Comparison of ENCODE assay signal across 18 cellular contexts in genomic region chr3:33315826-33316225, GRCh38. TPM values are rescaled to one million over a fixed set of nuclear protein-coding genes. Genes with fewer than 3 reads are reported as not detected.
DNase-seq lines count a peak whose midpoint lies in the region; ATAC-seq, FAIRE-seq and TF ChIP-seq lines count a peak whose summit lies in the region.
"Had no signal": no experiment of that assay in that cellular context is flagged by ENCODE, and none has a peak within 500 bp of the region (broad histone marks: within the 10 kb centered on the region; RNA-seq: fewer than 3 reads in every experiment).

No MANE protein-coding gene starts in this region.

- TF ChIP-seq CTCF in mammary epithelial cell (conservative IDR thresholded peaks at IDR 0.05 in 1 of 2, IDR thresholded peaks at IDR 0.05 in 1 of 2; ENCODE audit: extremely low read depth in 1 of 2, insufficient read depth in 1 of 2, low read depth in 1 of 2, low read length in 2 of 2) (no peak), keratinocyte (optimal IDR thresholded peaks at IDR 0.05 in 1 of 3, IDR thresholded peaks at IDR 0.05 in 1 of 3, conservative IDR thresholded peaks at IDR 0.05 in 1 of 3; ENCODE audit: extremely low read depth in 1 of 3, insufficient read depth in 2 of 3, low read length in 3 of 3) (no peak)

- no peak for TF ChIP-seq RAD21 in Ishikawa (IDR thresholded peaks at IDR 0.05; ENCODE audit: low read depth)

- H3K4me1 ChIP-seq in mammary epithelial cell (ENCODE audit: insufficient read depth, low read length) (peaks cover 18% of the 10 kb centered on the region), keratinocyte (ENCODE audit: control insufficient read depth, extremely low read depth, insufficient read depth, low read length) (peaks cover 14% of the 10 kb centered on the region)
- H3K4me1 ChIP-seq: suprapubic skin had no signal

- H3K9me1 ChIP-seq in keratinocyte (ENCODE audit: control insufficient read depth, extremely low read depth, insufficient read depth, low read length) = no peaks in the 10 kb centered on the region

- no peaks in the 10 kb centered on the region for H4K20me1 ChIP-seq in mammary epithelial cell (ENCODE audit: insufficient read depth, low read length)
- H4K20me1 ChIP-seq in keratinocyte (ENCODE audit: control insufficient read depth, extremely low read depth, insufficient read depth, low read length) = no peaks in the 10 kb centered on the region

- POLR2A ChIA-PET in T-cell (lab: Charles Lee) = no interaction called here

- H3K36me3 Mint-ChIP-seq in T-cell = no peaks in the 10 kb centered on the region
- H3K36me3 Mint-ChIP-seq: activated naive CD8-positive, alpha-beta T cell treated with anti-CD3 and anti-CD28 coated beads, Interleukin-2, amount 10 ng/mL, durations not matched to agents 7 days and 5 days; IgD-negative memory B cell had no signal

- H3K9me3 ChIP-seq in mammary epithelial cell (replicated peaks; ENCODE audit: insufficient read depth, low read length) (no peaks in the 10 kb centered on the region), keratinocyte (ENCODE audit: control insufficient read depth, low read depth, low read length) (no peaks in the 10 kb centered on the region)

- H3K36me3 ChIP-seq in mammary epithelial cell (ENCODE audit: insufficient read depth, low read length) (no peaks in the 10 kb centered on the region), keratinocyte (ENCODE audit: control insufficient read depth in 2 of 2, extremely low read depth in 1 of 2, insufficient read depth in 2 of 2, low read length in 2 of 2) (peaks cover 0 to 9% of the 10 kb centered on the region in 2 experiments)
- H3K36me3 ChIP-seq: suprapubic skin had no signal

- H3K4me3 ChIP-seq in mammary epithelial cell (replicated peaks in 1 of 3; ENCODE audit: insufficient read depth in 1 of 3, low read depth in 2 of 3, low read length in 3 of 3) = no peak overlapping the region
- H3K4me3 ChIP-seq in keratinocyte (ENCODE audit: control insufficient read depth in 2 of 3, extremely low read depth in 1 of 3, insufficient read depth in 2 of 3, low read depth in 1 of 3, low read length in 3 of 3) = no peak overlapping the region
- H3K4me3 ChIP-seq: suprapubic skin had no signal

- H3K27ac ChIP-seq in mammary epithelial cell (ENCODE audit: insufficient read depth, low read depth, low read length) = peak overlapping the region; percentile 22
- no peak overlapping the region for H3K27ac ChIP-seq in keratinocyte (ENCODE audit: control insufficient read depth, insufficient read depth, low read length)
- H3K27ac ChIP-seq: suprapubic skin had no signal

- no peaks in the 10 kb centered on the region for H3K27me3 ChIP-seq in mammary epithelial cell (ENCODE audit: insufficient read depth, low read length)
- no peaks in the 10 kb centered on the region for H3K27me3 ChIP-seq in keratinocyte (ENCODE audit: control insufficient read depth, extremely low read depth, insufficient read depth, low read length)
- H3K27me3 ChIP-seq: suprapubic skin had no signal

- DNase-seq in AG08395 (ENCODE audit: low spot score) = peak; percentile 5
- DNase-seq in mammary epithelial cell = peak; percentile 45
- no peak for DNase-seq in keratinocyte (ENCODE audit: low read depth, low spot score)
- DNase-seq in activated T-cell treated with anti-CD3 and anti-CD28 coated beads, Interleukin-2, amount 50 U/mL, for 1 hour = no peak
- DNase-seq in T-cell = no peak
- DNase-seq in NCI-H345 treated with DMSO at 0.1 percent for 48 hours (lab: John Stamatoyannopoulos, UW; ENCODE audit: unreplicated experiment) = no peak
- DNase-seq: activated CD4-positive, CD25-positive, alpha-beta regulatory T cell treated with anti-CD3 and anti-CD28 coated beads, Interleukin-2, amount 50 U/mL, for 72 hours; activated CD8-positive, alpha-beta memory T cell treated with anti-CD3 and anti-CD28 coated beads, Interleukin-2, amount 50 U/mL, for 4 hours; activated naive CD8-positive, alpha-beta T cell treated with anti-CD3 and anti-CD28 coated beads, Interleukin-2, amount 10 ng/mL, durations not matched to agents 7 days and 5 days; foreskin melanocyte; immature natural killer cell; NCI-H1417; NCI-H345 had no signal

- no TSS peak for BruUV-seq in mammary epithelial cell (replicated peaks; lab: Mats Ljungman, UMichigan)

- ATAC-seq in T-cell (replicated peaks in 1 of 4) = no peak
- no peak for ATAC-seq in HG02571 (IDR thresholded peaks at IDR 0.05; ENCODE audit: unreplicated experiment)

- CTCF ChIA-PET in mammary epithelial cell (lab: Charles Lee; ENCODE audit: low non-redundant PET) (no interaction called here), T-cell (lab: Charles Lee) (no interaction called here)

- intact Hi-C loops in mammary epithelial cell (cut with micrococcal nuclease) = loop anchor here (5.0 kb wide), 1 partner anchor 184 kb away; no protein-coding TSS in a partner anchor

- no peak overlapping the region for H3K4me3 Mint-ChIP-seq in T-cell
- H3K4me3 Mint-ChIP-seq: activated naive CD8-positive, alpha-beta T cell treated with anti-CD3 and anti-CD28 coated beads, Interleukin-2, amount 10 ng/mL, durations not matched to agents 7 days and 5 days; dendritic cell treated with granulocyte-macrophage colony-stimulating factor and Interleukin-4, amounts not matched to agents 40 ng/mL and 50 ng/mL, for 4 days; IgD-negative memory B cell; immature natural killer cell had no signal

- H3K9ac ChIP-seq in mammary epithelial cell (ENCODE audit: insufficient read depth, low read length) = no peak overlapping the region
- H3K9ac ChIP-seq in keratinocyte (ENCODE audit: control insufficient read depth, extremely low read depth, insufficient read depth, low read length) = no peak overlapping the region

- H2AFZ ChIP-seq in mammary epithelial cell (ENCODE audit: low read depth, low read length) (no peak overlapping the region), keratinocyte (ENCODE audit: control insufficient read depth, low read length) (no peak overlapping the region)

- peak; percentile 76 for FAIRE-seq in keratinocyte (lab: Jason Lieb, UNC)

- H3K4me2 ChIP-seq in mammary epithelial cell (ENCODE audit: insufficient read depth, low read depth, low read length) = peak overlapping the region; percentile 14
- H3K4me2 ChIP-seq in keratinocyte (ENCODE audit: control insufficient read depth, extremely low read depth, insufficient read depth, low read depth, low read length) = peak overlapping the region; percentile 16

- WGBS in mammary epithelial cell (ENCODE audit: low coverage, missing lambda C conversion rate) = 95% methylated on average over 2 of the region's 2 CpGs

- H3K4me1 Mint-ChIP-seq in T-cell = peaks cover 0 to 7% (median 7%) of the 10 kb centered on the region in 3 donors
- H3K4me1 Mint-ChIP-seq: immature natural killer cell had no signal

- no peak overlapping the region for H3K27ac Mint-ChIP-seq in T-cell
- H3K27ac Mint-ChIP-seq: activated naive CD8-positive, alpha-beta T cell treated with anti-CD3 and anti-CD28 coated beads, Interleukin-2, amount 10 ng/mL, durations not matched to agents 7 days and 5 days; dendritic cell treated with granulocyte-macrophage colony-stimulating factor and Interleukin-4, amounts not matched to agents 40 ng/mL and 50 ng/mL, for 4 days; IgD-negative memory B cell; immature natural killer cell had no signal

- H3K27me3 Mint-ChIP-seq in T-cell = peaks cover 15 to 21% of the 10 kb centered on the region in 2 donors
- H3K27me3 Mint-ChIP-seq: dendritic cell treated with granulocyte-macrophage colony-stimulating factor and Interleukin-4, amounts not matched to agents 40 ng/mL and 50 ng/mL, for 4 days had no signal

- H3K9me3 Mint-ChIP-seq in T-cell = peaks cover 5 to 9% (median 9%) of the 10 kb centered on the region in 3 donors

- no peak for TF ChIP-seq EP300 in Ishikawa (IDR thresholded peaks at IDR 0.05; ENCODE audit: borderline replicate concordance)

- H3K79me2 ChIP-seq in mammary epithelial cell (ENCODE audit: insufficient read depth, low read length) = peaks cover 38% of the 10 kb centered on the region
- H3K79me2 ChIP-seq in keratinocyte (ENCODE audit: control insufficient read depth, insufficient read depth, low read length) = peaks cover 15% of the 10 kb centered on the region

- in situ Hi-C loops in mammary epithelial cell (cut with MboI; ENCODE audit: low sequenced_read_pairs in 2 of 2) = no loop called here

- dilution Hi-C loops in mammary epithelial cell (cut with HindIII; ENCODE audit: low sequenced_read_pairs) = no loop called here
- dilution Hi-C loops in keratinocyte (cut with MboI; ENCODE audit: extremely low pct_ligation_motif_present, low sequenced_read_pairs) = no loop called here

TF ChIP-seq in Ishikawa, 13 proteins besides CTCF, POLR2A, EP300 and RAD21 (continues in another document):
- TF ChIP-seq EGR1 (IDR thresholded peaks at IDR 0.05) = no peak
- 0 out of 2 replicates have a peak, but pooled peaks have one; percentile 9 for TF ChIP-seq TEAD4 (IDR thresholded peaks at IDR 0.05)

RNA-seq across cellular contexts. Expression of gene FBXL2, which starts 38.6 kb away (rescaled TPM):
- total RNA-seq in mammary epithelial cell = 10 to 100 TPM; 20.9 to 40.8 TPM
- 21.4 TPM for polyA plus RNA-seq in mammary epithelial cell
- 4.2 TPM for polyA minus RNA-seq in mammary epithelial cell
- polyA plus RNA-seq in keratinocyte = 21.4 to 31.3 TPM (median 25.9 TPM) in 3 replicates
- 8.5 TPM for polyA plus RNA-seq in keratinocyte (2011; ENCODE audit: low read depth)
- polyA plus RNA-seq in keratinocyte (2011; cell fraction: cytosol; rRNA removed) = 13.3 and 18.9 TPM in 2 replicates
- polyA plus RNA-seq in keratinocyte (2011; cell fraction: nucleus; rRNA removed) = 80.6 and 80.7 TPM in 2 replicates
- polyA plus RNA-seq in keratinocyte (2012; ENCODE audit: low replicate concordance) = 5.9 and 10.7 TPM in 2 replicates
- 30.2 to 46.5 TPM (median 42.4 TPM) in 3 replicates for polyA minus RNA-seq in keratinocyte
- 10.4 TPM for polyA minus RNA-seq in keratinocyte (2011; cell fraction: cytosol; rRNA and poly(A)+ RNA removed)
- 33.7 and 57.7 TPM in 2 replicates for polyA minus RNA-seq in keratinocyte (2011; cell fraction: nucleus; rRNA and poly(A)+ RNA removed)
- total RNA-seq in T-cell = under 1 TPM in 1 of 5 donors, not detected in 4; 0.39 TPM
- total RNA-seq: activated naive CD8-positive, alpha-beta T cell treated with anti-CD3 and anti-CD28 coated beads, Interleukin-2, amount 10 ng/mL, durations not matched to agents 7 days and 5 days had no signal
- polyA plus RNA-seq: IgD-negative memory B cell had no signal

Comparison
In these comparisons a context has a peak if more than half of its experiments do, and no peak if none do; other contexts are left out.
1. DNase-seq: peak in AG08395 (single experiment) and mammary epithelial cell (single experiment); none in keratinocyte (single experiment), activated T-cell treated with anti-CD3 and anti-CD28 coated beads, Interleukin-2, amount 50 U/mL, for 1 hour (single experiment), T-cell (0 of 34) and NCI-H345 treated with DMSO at 0.1 percent for 48 hours (single experiment).
2. RNA of gene FBXL2, which starts 38.6 kb away (total RNA-seq): 20.9 to 40.8 TPM in mammary epithelial cell; 0.39 TPM in T-cell; every median in the first group is over 10 times any median in the second.